Comparison of ENCODE assay signal across 9 cellular contexts in genomic region chr1:36125129-36125991, GRCh38. TPM values are rescaled to one million over a fixed set of nuclear protein-coding genes. Genes with fewer than 3 reads are reported as not detected.
DNase-seq lines count a peak whose midpoint lies in the region; ATAC-seq and TF ChIP-seq lines count a peak whose summit lies in the region.
"Had no signal": no experiment of that assay in that cellular context is flagged by ENCODE, and none has a peak within 500 bp of the region (broad histone marks: within the 10 kb centered on the region; RNA-seq: fewer than 3 reads in every experiment).

Gene COL8A2 (minus strand): TSS chr1:36125222. CDS start chr1:36100242, 24,980 bp downstream.

- no peaks in the 10 kb centered on the region for H3K4me1 ChIP-seq in HUES64 (ENCODE audit: insufficient read depth, low read length)

- DNase-seq in AG04450 (ENCODE audit: low read depth, low spot score) = no peak
- peak; percentile 17 for DNase-seq in epidermal melanocyte (ENCODE audit: insufficient read length, low spot score)
- DNase-seq in natural killer cell = no peak
- no peak for DNase-seq in RPMI8226
- no peak for DNase-seq in 8988T
- DNase-seq: activated CD4-positive, alpha-beta T cell treated with anti-CD3 and anti-CD28 coated beads, Interleukin-2, amount 50 U/mL, for 1 hour had no signal

- H3K9me3 ChIP-seq in AG04450 (ENCODE audit: control insufficient read depth, insufficient read depth, low read length) = no peaks in the 10 kb centered on the region; the same call in 1 of the 2 replicates
- no peaks in the 10 kb centered on the region for H3K9me3 ChIP-seq in HUES64 (ENCODE audit: insufficient read depth, low read depth, low read length)

- WGBS in HUES64 = 15% methylated on average over 77 of the region's 77 CpGs

- peak within 1 kb of the TSS; percentile 25; the same call in 1 of the 2 replicates for H3K4me3 ChIP-seq in AG04450 (ENCODE audit: low read depth, low read length)
- peak within 1 kb of the TSS; percentile 46 for H3K4me3 ChIP-seq in HUES64 (ENCODE audit: low read length)

- H3K4me1 Mint-ChIP-seq in natural killer cell = peaks cover 6 to 36% of the 10 kb centered on the region in 2 donors

- peak; percentile 28 to 65 (median 62) for ATAC-seq in natural killer cell
- no peak for ATAC-seq in HG03159 (IDR thresholded peaks at IDR 0.05; ENCODE audit: unreplicated experiment)
- ATAC-seq in HG03342 (IDR thresholded peaks at IDR 0.05; ENCODE audit: unreplicated experiment) = no peak

- CTCF ChIA-PET in AG04450 (lab: Charles Lee) = no interaction called here

- peaks cover 30 to 39% of the 10 kb centered on the region in 2 donors for H3K27me3 Mint-ChIP-seq in natural killer cell (ENCODE audit: low read depth in 2 of 2)

- TF ChIP-seq CTCF in AG04450 (IDR thresholded peaks at IDR 0.05; ENCODE audit: low read depth, low read length) = no peak
- TF ChIP-seq CTCF in natural killer cell (IDR thresholded peaks at IDR 0.05) = no peak

- H3K36me3 ChIP-seq in HUES64 (ENCODE audit: insufficient read depth, low read length) = no peaks in the 10 kb centered on the region

- H3K9ac ChIP-seq in HUES64 (ENCODE audit: low read depth, low read length) = no peak within 1 kb of the TSS

- POLR2A ChIA-PET in AG04450 (lab: Yijun Ruan, JAX) = no interaction called here

- peak within 1 kb of the TSS; percentile 72 for H3K4me3 Mint-ChIP-seq in natural killer cell

- H3K27me3 ChIP-seq in AG04450 (ENCODE audit: control insufficient read depth, insufficient read depth, low read length) (peaks cover 23% of the 10 kb centered on the region), HUES64 (ENCODE audit: insufficient read depth, low read length) (peaks cover 42% of the 10 kb centered on the region)

- H3K27ac ChIP-seq in AG04450 (ENCODE audit: low read depth, low read length) (no peak within 1 kb of the TSS), HUES64 (ENCODE audit: low read depth, low read length) (no peak within 1 kb of the TSS)

- no peaks in the 10 kb centered on the region for H3K9me3 Mint-ChIP-seq in natural killer cell

- intact Hi-C loops in natural killer cell (cut with micrococcal nuclease) = no loop called here

- H3K27ac Mint-ChIP-seq in natural killer cell = peak within 1 kb of the TSS in 1 of 2 donors; percentile 66

- H3K36me3 Mint-ChIP-seq in natural killer cell = no peaks in the 10 kb centered on the region

RNA-seq across cellular contexts. Expression of gene COL8A2, which starts in this region (rescaled TPM):
- polyA plus RNA-seq in AG04450 (2011; rRNA removed) = 1.5 and 1.6 TPM in 2 replicates
- 0.83 and 1.1 TPM in 2 replicates for polyA minus RNA-seq in AG04450 (2011; rRNA and poly(A)+ RNA removed)
- polyA plus RNA-seq in HUES64 (2013, experiment 1 of 2) = 0.60 TPM
- polyA plus RNA-seq in HUES64 (2013, experiment 2 of 2) = 1.2 TPM
- total RNA-seq in natural killer cell = under 1 TPM; 0.09 to 0.20 (median 0.14) TPM

Comparison
In these comparisons a context has a peak if more than half of its experiments do, and no peak if none do; other contexts are left out.
1. Peak in ATAC-seq in natural killer cell; RNA of the gene not detected or under 1 TPM.